Comparison of ENCODE assay signal across 26 cellular contexts in the genomic region with DNA sequence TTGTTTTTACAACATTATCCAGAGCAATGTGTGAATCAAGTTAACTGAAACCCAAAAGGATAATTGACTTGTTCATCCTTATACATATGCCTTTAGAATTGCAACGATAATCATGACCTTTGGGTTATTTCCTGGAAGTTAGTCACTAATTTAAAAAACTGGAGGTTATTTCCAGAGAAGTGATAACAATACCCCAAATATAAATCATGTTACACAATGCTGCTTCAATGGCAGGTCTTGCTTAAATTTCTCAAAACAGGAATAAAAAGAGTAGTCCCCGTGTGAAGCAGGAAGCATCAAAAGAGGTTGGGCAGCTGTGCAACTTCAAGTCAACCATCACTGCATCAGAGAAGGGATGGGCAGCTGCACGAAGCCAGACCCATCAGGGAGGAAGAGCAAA.
"Had no signal": no experiment of that assay in that cellular context is flagged by ENCODE, and none has a peak within 500 bp of the region (broad histone marks: within the 10 kb centered on the region; RNA-seq: fewer than 3 reads in every experiment).

No MANE protein-coding gene starts in this region.

- DNase-seq: cortex of kidney; effector CD8-positive, alpha-beta T cell; endodermal cell; esophagus squamous epithelium; foreskin keratinocyte; heart left ventricle; kidney; naive thymus-derived CD8-positive, alpha-beta T cell; nephron progenitor cell; nucleus accumbens; ovary; posterior cingulate gyrus; psoas muscle; right cardiac atrium; sigmoid colon; stimulated activated CD4-positive, alpha-beta T cell treated with anti-CD3 and anti-CD28 coated beads, Interleukin-2, amount 100 ng/mL, for 24 hours; stimulated activated CD4-positive, alpha-beta T cell treated with anti-CD3 and anti-CD28 coated beads, Interleukin-4, amount 100 ng/mL, for 24 hours; stimulated activated naive CD4-positive, alpha-beta T cell treated with Interleukin-2 at 50 U/mL for 16 hours; stomach; thyroid gland; trophoblast cell had no signal

- H3K4me3 Mint-ChIP-seq: endodermal cell; naive thymus-derived CD8-positive, alpha-beta T cell; nephron progenitor cell; stimulated activated effector memory CD8-positive, alpha-beta T cell treated with anti-CD3 and anti-CD28 coated beads, Interleukin-12 subunit alpha, Interleukin-12 subunit beta, amount 100 ng/mL, for 72 hours had no signal

- H3K27ac Mint-ChIP-seq: endodermal cell; naive thymus-derived CD8-positive, alpha-beta T cell; nephron progenitor cell; stimulated activated effector memory CD8-positive, alpha-beta T cell treated with anti-CD3 and anti-CD28 coated beads, Interleukin-12 subunit alpha, Interleukin-12 subunit beta, amount 100 ng/mL, for 72 hours had no signal

- H3K9me3 ChIP-seq: esophagus squamous epithelium, gastroesophageal sphincter, heart left ventricle, ovary, psoas muscle, sigmoid colon, stomach, thyroid gland, vagina had no signal

- H3K79me2 ChIP-seq: hepatocyte had no signal

- H3K27me3 ChIP-seq: esophagus squamous epithelium, foreskin keratinocyte, gastroesophageal sphincter, heart left ventricle, hepatocyte, ovary, sigmoid colon, stomach, thyroid gland, vagina had no signal

- H2AFZ ChIP-seq: hepatocyte had no signal

- H3K4me1 ChIP-seq: esophagus squamous epithelium, gastroesophageal sphincter, heart left ventricle, psoas muscle, sigmoid colon, stomach, thyroid gland, vagina had no signal

- H3K9me3 Mint-ChIP-seq: endodermal cell; nephron progenitor cell; stimulated activated effector memory CD8-positive, alpha-beta T cell treated with anti-CD3 and anti-CD28 coated beads, Interleukin-12 subunit alpha, Interleukin-12 subunit beta, amount 100 ng/mL, for 72 hours had no signal

- H3K4me2 ChIP-seq: hepatocyte had no signal

- H3K27ac ChIP-seq: esophagus squamous epithelium, foreskin keratinocyte, gastroesophageal sphincter, heart left ventricle, hepatocyte, ovary, psoas muscle, sigmoid colon, stomach, thyroid gland, vagina had no signal

- H3K4me3 ChIP-seq: esophagus squamous epithelium, gastroesophageal sphincter, heart left ventricle, hepatocyte, lung, ovary, psoas muscle, sigmoid colon, stomach, thyroid gland, vagina had no signal

- H3K4me1 Mint-ChIP-seq: naive thymus-derived CD8-positive, alpha-beta T cell; stimulated activated effector memory CD8-positive, alpha-beta T cell treated with anti-CD3 and anti-CD28 coated beads, Interleukin-12 subunit alpha, Interleukin-12 subunit beta, amount 100 ng/mL, for 72 hours had no signal

- H3K36me3 Mint-ChIP-seq: naive thymus-derived CD8-positive, alpha-beta T cell; stimulated activated effector memory CD8-positive, alpha-beta T cell treated with anti-CD3 and anti-CD28 coated beads, Interleukin-12 subunit alpha, Interleukin-12 subunit beta, amount 100 ng/mL, for 72 hours had no signal
